20 cellular contexts compared by ENCODE assay signal in the genomic region with DNA sequence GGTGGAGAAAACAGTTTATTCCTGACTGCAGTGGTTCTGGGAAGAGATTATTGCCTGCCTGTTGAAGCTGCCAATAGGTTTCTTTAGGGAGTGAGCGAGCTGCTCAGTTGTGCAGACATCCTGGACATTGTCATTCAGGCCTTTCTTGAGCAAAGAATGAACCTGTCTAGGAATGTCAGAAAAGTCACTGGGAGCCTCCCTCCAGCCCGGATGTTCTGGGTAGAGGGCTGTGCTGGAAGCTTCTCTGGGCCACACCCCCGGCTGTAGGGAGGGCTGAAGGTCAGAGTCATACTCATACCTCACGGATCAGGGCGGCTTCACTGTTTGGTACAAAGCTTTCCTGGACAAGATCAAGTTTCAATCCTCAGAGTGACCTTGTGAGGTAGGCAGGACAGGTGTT. TPM values are rescaled to one million over a fixed set of nuclear protein-coding genes. Genes with fewer than 3 reads are reported as not detected.
DNase-seq lines count a peak whose midpoint lies in the region; ATAC-seq and TF ChIP-seq lines count a peak whose summit lies in the region.
"Had no signal": no experiment of that assay in that cellular context is flagged by ENCODE, and none has a peak within 500 bp of the region (broad histone marks: within the 10 kb centered on the region; RNA-seq: fewer than 3 reads in every experiment).

No MANE protein-coding gene starts in this region.

- no peaks in the 10 kb centered on the region for H3F3A ChIP-seq in neural progenitor cell (ENCODE audit: low read depth)

- H3K9me3 ChIP-seq in neural progenitor cell (ENCODE audit: low read depth) (no peaks in the 10 kb centered on the region), lower lobe of right lung (no peaks in the 10 kb centered on the region)

- no peak for ATAC-seq in lower lobe of right lung
- ATAC-seq in GM21825 (IDR thresholded peaks at IDR 0.05; ENCODE audit: unreplicated experiment): no peak
- ATAC-seq in HG03159 (IDR thresholded peaks at IDR 0.05; ENCODE audit: unreplicated experiment): no peak
- ATAC-seq: Panc1 had no signal

- no peaks in the 10 kb centered on the region for H3K79me2 ChIP-seq in neural progenitor cell (ENCODE audit: low read depth)

- DNase-seq in Calu3: peak; percentile 3
- peak; percentile 15 for DNase-seq in amniotic epithelial cell (ENCODE audit: low read depth)
- DNase-seq in iPS-NIHi11 (ENCODE audit: low spot score): peak; percentile 37
- no peak for DNase-seq in neural progenitor cell (ENCODE audit: low spot score)
- no peak for DNase-seq in lower lobe of right lung
- no peak for DNase-seq in SHP77 (lab: John Stamatoyannopoulos, UW)
- DNase-seq: 8988T, DMS 273 treated with DMSO at 0.1 percent for 48 hours, DND-41, GOT3, IMR-90, Karpas-422, NCI-H1417 treated with DMSO at 0.1 percent for 48 hours, NCI-H187 treated with DMSO at 0.1 percent for 48 hours, NCI-H345, NCI-H526 had no signal

- H3K4me3 Mint-ChIP-seq in Calu3 (ENCODE audit: low read depth, unreplicated experiment) (no peak overlapping the region), neural progenitor cell (peak overlapping the region; percentile 39)
- H3K4me3 Mint-ChIP-seq: CD14-positive monocyte had no signal

- H3K27ac ChIP-seq in neural progenitor cell: no peak overlapping the region
- H3K27ac ChIP-seq in lower lobe of right lung: no peak overlapping the region

- H3K4me1 Mint-ChIP-seq in Calu3 (ENCODE audit: low read depth, unreplicated experiment) (no peaks in the 10 kb centered on the region), neural progenitor cell (peaks cover 39% of the 10 kb centered on the region)
- H3K4me1 Mint-ChIP-seq: CD14-positive monocyte had no signal

- no peak overlapping the region for H3K4me2 ChIP-seq in neural progenitor cell

- CTCF ChIA-PET in Calu3 (lab: Charles Lee): interaction anchor here (0.6 kb wide), 1 partner anchor 278 kb away, joined by 5 read pairs; no protein-coding TSS in a partner anchor

- H4K20me1 ChIP-seq in neural progenitor cell (ENCODE audit: low read depth): no peaks in the 10 kb centered on the region

- H3K9ac ChIP-seq in neural progenitor cell: no peak overlapping the region

- H3K27me3 ChIP-seq in neural progenitor cell (no peaks in the 10 kb centered on the region), lower lobe of right lung (ENCODE audit: low read depth) (no peaks in the 10 kb centered on the region)

- no peaks in the 10 kb centered on the region for H3K36me3 ChIP-seq in neural progenitor cell
- H3K36me3 ChIP-seq in lower lobe of right lung: no peaks in the 10 kb centered on the region

- H3K4me3 ChIP-seq in neural progenitor cell (no peak overlapping the region), lower lobe of right lung (no peak overlapping the region)

- H2AFZ ChIP-seq in neural progenitor cell (replicated peaks): no peak overlapping the region

- peaks cover 22% of the 10 kb centered on the region for H3K27me3 Mint-ChIP-seq in Calu3 (ENCODE audit: unreplicated experiment)
- peaks cover 9% of the 10 kb centered on the region for H3K27me3 Mint-ChIP-seq in neural progenitor cell (ENCODE audit: insufficient read depth, low read depth)

- no TSS peak for BruUV-seq in Calu3 (replicated peaks; lab: Mats Ljungman, UMichigan)

- intact Hi-C loops in Calu3 (cut with micrococcal nuclease; ENCODE audit: unreplicated experiment): no loop called here
- intact Hi-C loops in lower lobe of right lung (cut with DNase I): no loop called here

- TF ChIP-seq CTCF in Calu3 (IDR thresholded peaks at IDR 0.05; ENCODE audit: unreplicated experiment) (no peak), neural progenitor cell (IDR thresholded peaks at IDR 0.05) (no peak), lower lobe of right lung (IDR thresholded peaks at IDR 0.05) (no peak)

- H3K27ac Mint-ChIP-seq in Calu3 (ENCODE audit: unreplicated experiment): no peak overlapping the region
- peak overlapping the region; percentile 93 for H3K27ac Mint-ChIP-seq in neural progenitor cell
- H3K27ac Mint-ChIP-seq: CD14-positive monocyte had no signal

- H3K4me1 ChIP-seq in neural progenitor cell: no peaks in the 10 kb centered on the region
- H3K4me1 ChIP-seq in lower lobe of right lung: no peaks in the 10 kb centered on the region

- H3K36me3 Mint-ChIP-seq in Calu3 (ENCODE audit: insufficient read depth, unreplicated experiment) (no peaks in the 10 kb centered on the region), neural progenitor cell (no peaks in the 10 kb centered on the region)
- H3K36me3 Mint-ChIP-seq: CD14-positive monocyte had no signal

- no peaks in the 10 kb centered on the region for H3K9me3 Mint-ChIP-seq in Calu3 (ENCODE audit: low read depth, unreplicated experiment)
- H3K9me3 Mint-ChIP-seq in neural progenitor cell: no peaks in the 10 kb centered on the region

RNA-seq across cellular contexts. Expression of a gene that starts 33.4 kb away (rescaled TPM):
- total RNA-seq in Calu3 (2022) (8.3 TPM in 2 replicates), neural progenitor cell (ENCODE audit: low replicate concordance) (0.41 and 1.3 TPM in 2 replicates), lower lobe of right lung (64.3 TPM)

Comparison
In these comparisons a context has a peak if more than half of its experiments do, and no peak if none do; other contexts are left out.
1. DNase-seq: peak in Calu3 (single experiment), amniotic epithelial cell (single experiment) and iPS-NIHi11 (single experiment); none in neural progenitor cell (single experiment), lower lobe of right lung (single experiment) and SHP77 (0 of 2).